Comparison of ENCODE assay signal across 8 cellular contexts in genomic region chr6:6724319-6725119, GRCh38.
DNase-seq lines count a peak whose midpoint lies in the region; ATAC-seq, FAIRE-seq and TF ChIP-seq lines count a peak whose summit lies in the region.

No MANE protein-coding gene starts in this region.

- peak overlapping the region; percentile 75 for H2AFZ ChIP-seq in HepG2 (ENCODE audit: low read length)

- H4K20me1 ChIP-seq in HepG2 (ENCODE audit: insufficient read depth, low read length), result no peaks in the 10 kb centered on the region

- DNase-seq in AG04450 (ENCODE audit: low read depth, low spot score) (peak; percentile 45), GM19238 (ENCODE audit: insufficient read length, low spot score) (peak; percentile 48), NCI-H2227 treated with DMSO at 0.1 percent for 48 hours (lab: John Stamatoyannopoulos, UW) (peak; percentile 74), HepG2 (ENCODE audit: low spot score) (peak; percentile 51)
- peak; percentile 69 for DNase-seq in activated CD4-positive, alpha-beta T cell treated with anti-CD3 and anti-CD28 coated beads, Interleukin-2, amount 10 ng/mL, durations not matched to agents 7 days and 5 days
- DNase-seq in stimulated activated CD4-positive, alpha-beta T cell treated with anti-CD3 and anti-CD28 coated beads, Interleukin-2, amount 100 ng/mL, for 48 hours, result peak; percentile 36 to 39

- peak overlapping the region; percentile 30; the same call in 1 of the 2 replicates for H3K9ac ChIP-seq in HepG2 (ENCODE audit: insufficient read depth, low read depth, low read length)

- peak overlapping the region; percentile 70 for H3K27ac Mint-ChIP-seq in activated CD4-positive, alpha-beta T cell treated with anti-CD3 and anti-CD28 coated beads, Interleukin-2, amount 10 ng/mL, durations not matched to agents 7 days and 5 days
- peak overlapping the region; percentile 94 for H3K27ac Mint-ChIP-seq in dendritic cell treated with granulocyte-macrophage colony-stimulating factor and Interleukin-4, amounts not matched to agents 40 ng/mL and 50 ng/mL, for 4 days

- ATAC-seq in HepG2 (peak; percentile 90), HG03460 (IDR thresholded peaks at IDR 0.05; ENCODE audit: unreplicated experiment) (no peak)

- 9% methylated on average over 24 of the region's 33 CpGs for WGBS in HepG2 (ENCODE audit: low lambda C conversion rate)

- H3K36me3 Mint-ChIP-seq in activated CD4-positive, alpha-beta T cell treated with anti-CD3 and anti-CD28 coated beads, Interleukin-2, amount 10 ng/mL, durations not matched to agents 7 days and 5 days (ENCODE audit: low read depth), result no peaks in the 10 kb centered on the region
- H3K36me3 Mint-ChIP-seq in dendritic cell treated with granulocyte-macrophage colony-stimulating factor and Interleukin-4, amounts not matched to agents 40 ng/mL and 50 ng/mL, for 4 days (ENCODE audit: low read depth), result peaks cover 71% of the 10 kb centered on the region

- H3K4me3 Mint-ChIP-seq in activated CD4-positive, alpha-beta T cell treated with anti-CD3 and anti-CD28 coated beads, Interleukin-2, amount 10 ng/mL, durations not matched to agents 7 days and 5 days, result peak overlapping the region; percentile 17
- H3K4me3 Mint-ChIP-seq in dendritic cell treated with granulocyte-macrophage colony-stimulating factor and Interleukin-4, amounts not matched to agents 40 ng/mL and 50 ng/mL, for 4 days, result peak overlapping the region; percentile 61

- no peak for TF ChIP-seq POLR2A in HepG2 (IDR thresholded peaks at IDR 0.05; ENCODE audit: insufficient read depth in 1 of 2, low read depth in 2 of 2, low read length in 2 of 2)

- no peaks in the 10 kb centered on the region for H3K79me2 ChIP-seq in HepG2 (ENCODE audit: insufficient read depth, low read length)

- H3K36me3 ChIP-seq in HepG2 (replicated peaks in 1 of 2; ENCODE audit: control insufficient read depth in 1 of 2, insufficient read depth in 2 of 2, low read length in 2 of 2), result no peaks in the 10 kb centered on the region

- POLR2A ChIA-PET in AG04450 (lab: Yijun Ruan, JAX), result no interaction called here
- POLR2A ChIA-PET in activated CD4-positive, alpha-beta T cell treated with anti-CD3 and anti-CD28 coated beads, Interleukin-2, amount 10 ng/mL, durations not matched to agents 7 days and 5 days (lab: Charles Lee), result no interaction called here
- POLR2A ChIA-PET in HepG2 (lab: Yijun Ruan, JAX), result no interaction called here

- FAIRE-seq in HepG2 (lab: Jason Lieb, UNC), result peak; percentile 47

- H3K9me3 Mint-ChIP-seq in activated CD4-positive, alpha-beta T cell treated with anti-CD3 and anti-CD28 coated beads, Interleukin-2, amount 10 ng/mL, durations not matched to agents 7 days and 5 days, result no peaks in the 10 kb centered on the region
- no peaks in the 10 kb centered on the region for H3K9me3 Mint-ChIP-seq in dendritic cell treated with granulocyte-macrophage colony-stimulating factor and Interleukin-4, amounts not matched to agents 40 ng/mL and 50 ng/mL, for 4 days

- TF ChIP-seq CTCF in AG04450 (IDR thresholded peaks at IDR 0.05; ENCODE audit: low read depth, low read length) (peak; percentile 69), HepG2 (CRISPR knock-in tag; IDR thresholded peaks at IDR 0.05) (peak; percentile 90)

- no peaks in the 10 kb centered on the region for H3K9me3 ChIP-seq in AG04450 (ENCODE audit: control insufficient read depth, insufficient read depth, low read length)
- H3K9me3 ChIP-seq in HepG2 (ENCODE audit: low read length), result no peaks in the 10 kb centered on the region

- BruUV-seq in HepG2 (replicated peaks; lab: Mats Ljungman, UMichigan), result no TSS peak

- H3K27me3 Mint-ChIP-seq in activated CD4-positive, alpha-beta T cell treated with anti-CD3 and anti-CD28 coated beads, Interleukin-2, amount 10 ng/mL, durations not matched to agents 7 days and 5 days, result peaks cover 27% of the 10 kb centered on the region
- H3K27me3 Mint-ChIP-seq in dendritic cell treated with granulocyte-macrophage colony-stimulating factor and Interleukin-4, amounts not matched to agents 40 ng/mL and 50 ng/mL, for 4 days, result no peaks in the 10 kb centered on the region

- in situ Hi-C loops in HepG2 (cut with HindIII; ENCODE audit: extremely low pct_ligation_motif_present, low pct_unique_long_range_greater_than_20kb), result loop anchor here (5.0 kb wide), 1 partner anchor 518 kb away; no protein-coding TSS in a partner anchor

- H3K27ac ChIP-seq in AG04450 (ENCODE audit: low read depth, low read length) (peak overlapping the region; percentile 47), HepG2 (ENCODE audit: extremely low read length, insufficient read depth, low read length) (no peak overlapping the region)

- H3K4me3 ChIP-seq in AG04450 (ENCODE audit: low read depth, low read length), result peak overlapping the region; percentile 50
- H3K4me3 ChIP-seq in HepG2 (replicated peaks in 1 of 3; ENCODE audit: insufficient read depth in 1 of 3, low read depth in 2 of 3, low read length in 3 of 3), result peak overlapping the region; percentile 26 to 75 (median 31)

- peaks cover 31% of the 10 kb centered on the region for H3K4me1 ChIP-seq in HepG2 (ENCODE audit: insufficient read depth, low read length)

- intact Hi-C loops in dendritic cell treated with granulocyte-macrophage colony-stimulating factor and Interleukin-4, amounts not matched to agents 40 ng/mL and 50 ng/mL, for 4 days (cut with micrococcal nuclease), result loop anchor here (10.0 kb wide), 2 partner anchors 50 to 520 kb away; no protein-coding TSS in a partner anchor
- intact Hi-C loops in HepG2 (cut with micrococcal nuclease; ENCODE audit: unreplicated experiment), result loop anchor here (1.0 to 10.0 kb wide), 4 partner anchors 48 to 891 kb away; partner anchors contain the start of gene RREB1

- CTCF ChIA-PET in AG04450 (lab: Charles Lee), result interaction anchor here (0.5 to 7.0 kb wide), 69 partner anchors 9 to 1270 kb away, joined by 3 to 95 read pairs (median 4); no protein-coding TSS in a partner anchor
- CTCF ChIA-PET in activated CD4-positive, alpha-beta T cell treated with anti-CD3 and anti-CD28 coated beads, Interleukin-2, amount 10 ng/mL, durations not matched to agents 7 days and 5 days (lab: Charles Lee), result interaction anchor here (0.9 to 4.7 kb wide), 5 partner anchors 10 to 514 kb away, joined by 3 to 19 read pairs (median 3); no protein-coding TSS in a partner anchor
- CTCF ChIA-PET in HepG2 (lab: Yijun Ruan, JAX; ENCODE audit: low intra/inter-chr PET ratio, low total read pairs), result interaction anchor here (1.5 to 1.6 kb wide), 2 partner anchors 514 to 519 kb away, joined by 10 to 13 read pairs; no protein-coding TSS in a partner anchor

- H3K4me2 ChIP-seq in HepG2 (ENCODE audit: low read depth, low read length), result peak overlapping the region; percentile 89

- peaks cover 13% of the 10 kb centered on the region for H3K4me1 Mint-ChIP-seq in activated CD4-positive, alpha-beta T cell treated with anti-CD3 and anti-CD28 coated beads, Interleukin-2, amount 10 ng/mL, durations not matched to agents 7 days and 5 days
- peaks cover 94% of the 10 kb centered on the region for H3K4me1 Mint-ChIP-seq in dendritic cell treated with granulocyte-macrophage colony-stimulating factor and Interleukin-4, amounts not matched to agents 40 ng/mL and 50 ng/mL, for 4 days (ENCODE audit: low read depth)

- TF ChIP-seq RAD21 in HepG2 (CRISPR knock-in tag; IDR thresholded peaks at IDR 0.05), result peak; percentile 74

- TF ChIP-seq EP300 in HepG2 (IDR thresholded peaks at IDR 0.05; ENCODE audit: low read depth in 2 of 2, low read length in 2 of 2), result no peak
- TF ChIP-seq EP300 in HepG2 (CRISPR knock-in tag; IDR thresholded peaks at IDR 0.05; ENCODE audit: borderline replicate concordance), result 0 out of 2 replicates have a peak, but pooled peaks have one; percentile 12

- H3K27me3 ChIP-seq in AG04450 (ENCODE audit: control insufficient read depth, insufficient read depth, low read length), result peaks cover 6% of the 10 kb centered on the region
- H3K27me3 ChIP-seq in HepG2 (ENCODE audit: control insufficient read depth in 1 of 2, insufficient read depth in 2 of 2, low read length in 2 of 2), result peaks cover 0 to 4% of the 10 kb centered on the region in 2 experiments; a peak in 2 of 5 replicates

TF ChIP-seq in HepG2, 621 proteins besides CTCF, POLR2A, EP300 and RAD21 (continues in another document):
- TF ChIP-seq MAX (IDR thresholded peaks at IDR 0.05) (peak; percentile 14; the same call in 1 of the 2 replicates), FOXC1 (CRISPR knock-in tag; IDR thresholded peaks at IDR 0.05; ENCODE audit: borderline replicate concordance) (no peak), IRX3 (CRISPR knock-in tag; IDR thresholded peaks at IDR 0.05; ENCODE audit: borderline replicate concordance, low read depth) (no peak), ZBTB38 (CRISPR knock-in tag; IDR thresholded peaks at IDR 0.05) (no peak), SRF (IDR thresholded peaks at IDR 0.05; ENCODE audit: low read depth, low read length) (no peak), MYNN (CRISPR knock-in tag; IDR thresholded peaks at IDR 0.05; ENCODE audit: low read depth) (no peak), PBX3 (CRISPR knock-in tag; IDR thresholded peaks at IDR 0.05; ENCODE audit: borderline replicate concordance) (no peak), FLYWCH1 (CRISPR knock-in tag; IDR thresholded peaks at IDR 0.05) (no peak), ZNF543 (CRISPR knock-in tag; IDR thresholded peaks at IDR 0.05) (peak; percentile 90; the same call in 1 of the 2 replicates)
